In genomic region chr11:65611758-65612603, GRCh38 we compare ENCODE assay signal across 10 cellular contexts. TPM values are rescaled to one million over a fixed set of nuclear protein-coding genes. Genes with fewer than 3 reads are reported as not detected.
DNase-seq lines count a peak whose midpoint lies in the region; ATAC-seq and TF ChIP-seq lines count a peak whose summit lies in the region.
"Had no signal": no experiment of that assay in that cellular context is flagged by ENCODE, and none has a peak within 500 bp of the region (broad histone marks: within the 10 kb centered on the region; RNA-seq: fewer than 3 reads in every experiment).

No MANE protein-coding gene starts in this region.

- H3K4me2 ChIP-seq in GM23338, result peak overlapping the region; percentile 38; the same call in 1 of the 2 replicates

- peak overlapping the region; percentile 59; the same call in 1 of the 2 replicates for H3K4me3 ChIP-seq in GM23338
- peak overlapping the region; percentile 84 to 97 (median 95) for H3K4me3 ChIP-seq in spleen
- H3K4me3 ChIP-seq: body of pancreas had no signal

- TF ChIP-seq CTCF in GM23338 (conservative IDR thresholded peaks at IDR 0.05; ENCODE audit: low read depth in 2 of 2), result no peak
- TF ChIP-seq CTCF in glutamatergic neuron (IDR thresholded peaks at IDR 0.05; ENCODE audit: partially characterized antibody, unreplicated experiment), result no peak
- no peak for TF ChIP-seq CTCF in spleen (IDR thresholded peaks at IDR 0.05 in 8 of 11, conservative IDR thresholded peaks at IDR 0.05 in 3 of 11)

- no peak for ATAC-seq in GM23338
- ATAC-seq: body of pancreas had no signal

- H3K36me3 Mint-ChIP-seq in GM23338 (ENCODE audit: low read depth), result peaks cover 13% of the 10 kb centered on the region; the same call in 2 of the 3 replicates
- peaks cover 36% of the 10 kb centered on the region for H3K36me3 Mint-ChIP-seq in activated T-helper 1 cell treated with anti-CD3 and anti-CD28 coated beads, Interleukin-12 subunit alpha, Interleukin-12 subunit beta, Interleukin-2, Interleukin-4 antibody, amounts not matched to agents 30 ng/mL and 10 ng/mL and 1 ng/mL, durations not matched to agents 14 hours and 24 hours and 36 hours (ENCODE audit: low read depth)
- no peaks in the 10 kb centered on the region for H3K36me3 Mint-ChIP-seq in glutamatergic neuron (ENCODE audit: unreplicated experiment)

- intact Hi-C loops in activated T-helper 1 cell treated with anti-CD3 and anti-CD28 coated beads, Interleukin-12 subunit alpha, Interleukin-12 subunit beta, Interleukin-2, Interleukin-4 antibody, amounts not matched to agents 30 ng/mL and 10 ng/mL and 1 ng/mL, durations not matched to agents 14 hours and 24 hours and 36 hours (cut with micrococcal nuclease), result loop anchor here (10.0 kb wide), 1 partner anchor 497 kb away; the partner anchor contains the start of genes TM7SF2 and ZNHIT2
- intact Hi-C loops in spleen (cut with DNase I; ENCODE audit: low total_unique reads), result no loop called here

- H2AFZ ChIP-seq in GM23338, result no peak overlapping the region

- H3K9me3 Mint-ChIP-seq in GM23338 (no peaks in the 10 kb centered on the region; the same call in 2 of the 3 replicates), glutamatergic neuron (ENCODE audit: unreplicated experiment) (peaks cover 21% of the 10 kb centered on the region)
- H3K9me3 Mint-ChIP-seq in activated T-helper 1 cell treated with anti-CD3 and anti-CD28 coated beads, Interleukin-12 subunit alpha, Interleukin-12 subunit beta, Interleukin-2, Interleukin-4 antibody, amounts not matched to agents 30 ng/mL and 10 ng/mL and 1 ng/mL, durations not matched to agents 14 hours and 24 hours and 36 hours, result no peaks in the 10 kb centered on the region

- H3K27ac Mint-ChIP-seq in GM23338 (no peak overlapping the region; the same call in 1 of the 2 replicates), glutamatergic neuron (ENCODE audit: unreplicated experiment) (peak overlapping the region; percentile 1)
- H3K27ac Mint-ChIP-seq in activated T-helper 1 cell treated with anti-CD3 and anti-CD28 coated beads, Interleukin-12 subunit alpha, Interleukin-12 subunit beta, Interleukin-2, Interleukin-4 antibody, amounts not matched to agents 30 ng/mL and 10 ng/mL and 1 ng/mL, durations not matched to agents 14 hours and 24 hours and 36 hours, result peak overlapping the region; percentile 77

- no peak overlapping the region for H3K27ac ChIP-seq in GM23338 (ENCODE audit: low read depth)
- peak overlapping the region; percentile 68 to 99 (median 97) for H3K27ac ChIP-seq in spleen

- H3K36me3 ChIP-seq in GM23338 (ENCODE audit: insufficient read depth) (no peaks in the 10 kb centered on the region), spleen (peaks cover 0 to 62% (median 38%) of the 10 kb centered on the region in 6 donors)

- WGBS in spleen, 5 donors, result 33 to 46% (median 38%) methylated on average over 12 of the region's 12 CpGs

- H3K9me2 ChIP-seq in GM23338 (ENCODE audit: insufficient read depth), result no peaks in the 10 kb centered on the region

- no peaks in the 10 kb centered on the region for H3K9me3 ChIP-seq in spleen
- H3K9me3 ChIP-seq: body of pancreas had no signal

- no peaks in the 10 kb centered on the region for H3K27me3 ChIP-seq in GM23338 (ENCODE audit: insufficient read depth)
- H3K27me3 ChIP-seq in spleen (replicated peaks in 1 of 7), result no peaks in the 10 kb centered on the region
- H3K27me3 ChIP-seq: body of pancreas had no signal

- H3K4me1 ChIP-seq in GM23338 (ENCODE audit: insufficient read depth), result peaks cover 20% of the 10 kb centered on the region; the same call in 1 of the 2 replicates
- peaks cover 56 to 80% (median 69%) of the 10 kb centered on the region in 6 donors for H3K4me1 ChIP-seq in spleen

- peaks cover 25% of the 10 kb centered on the region for H3K27me3 Mint-ChIP-seq in GM23338 (ENCODE audit: insufficient read depth, low read depth, poor library complexity)
- H3K27me3 Mint-ChIP-seq in activated T-helper 1 cell treated with anti-CD3 and anti-CD28 coated beads, Interleukin-12 subunit alpha, Interleukin-12 subunit beta, Interleukin-2, Interleukin-4 antibody, amounts not matched to agents 30 ng/mL and 10 ng/mL and 1 ng/mL, durations not matched to agents 14 hours and 24 hours and 36 hours (ENCODE audit: insufficient read depth), result no peaks in the 10 kb centered on the region
- H3K27me3 Mint-ChIP-seq in glutamatergic neuron (ENCODE audit: unreplicated experiment), result peaks cover 19% of the 10 kb centered on the region

- H3K79me2 ChIP-seq in GM23338 (replicated peaks; ENCODE audit: insufficient read depth), result peaks cover 20% of the 10 kb centered on the region

- no peak for TF ChIP-seq POLR2A in spleen (IDR thresholded peaks at IDR 0.05)

- H4K20me1 ChIP-seq in GM23338 (replicated peaks; ENCODE audit: insufficient read depth), result peaks cover 8% of the 10 kb centered on the region

- H3K4me1 Mint-ChIP-seq in GM23338, result peaks cover 18% of the 10 kb centered on the region
- H3K4me1 Mint-ChIP-seq in activated T-helper 1 cell treated with anti-CD3 and anti-CD28 coated beads, Interleukin-12 subunit alpha, Interleukin-12 subunit beta, Interleukin-2, Interleukin-4 antibody, amounts not matched to agents 30 ng/mL and 10 ng/mL and 1 ng/mL, durations not matched to agents 14 hours and 24 hours and 36 hours (ENCODE audit: low read depth), result peaks cover 43% of the 10 kb centered on the region
- peaks cover 18% of the 10 kb centered on the region for H3K4me1 Mint-ChIP-seq in glutamatergic neuron (ENCODE audit: low read depth, unreplicated experiment)

- no peak for DNase-seq in GM23338 (ENCODE audit: low spot score)
- no peak for DNase-seq in activated T-helper 1 cell treated with anti-CD3 and anti-CD28 coated beads, Interleukin-12 subunit alpha, Interleukin-12 subunit beta, Interleukin-2, Interleukin-4 antibody, amounts not matched to agents 30 ng/mL and 10 ng/mL and 1 ng/mL, durations not matched to agents 14 hours and 24 hours and 36 hours (ENCODE audit: low spot score)
- DNase-seq in glutamatergic neuron, result no peak
- DNase-seq in spleen, result no peak
- DNase-seq in NCI-H1694 (lab: John Stamatoyannopoulos, UW), result no peak
- DNase-seq in DMS114 treated with DMSO at 0.1 percent for 48 hours (lab: John Stamatoyannopoulos, UW; ENCODE audit: unreplicated experiment), result no peak
- DNase-seq in occipital lobe (lab: John Stamatoyannopoulos, UW), result no peak
- DNase-seq in NCI-H2107 (lab: John Stamatoyannopoulos, UW), result no peak
- DNase-seq: stimulated activated CD4-positive, alpha-beta T cell treated with anti-CD3 and anti-CD28 coated beads, Interleukin-4, amount 100 ng/mL, for 24 hours had no signal

- H3F3A ChIP-seq in GM23338 (replicated peaks; ENCODE audit: low read depth), result peaks cover 21% of the 10 kb centered on the region

- H3K4me3 Mint-ChIP-seq in GM23338 (peak overlapping the region; percentile 65), glutamatergic neuron (ENCODE audit: unreplicated experiment) (peak overlapping the region; percentile 89)
- peak overlapping the region; percentile 95 for H3K4me3 Mint-ChIP-seq in activated T-helper 1 cell treated with anti-CD3 and anti-CD28 coated beads, Interleukin-12 subunit alpha, Interleukin-12 subunit beta, Interleukin-2, Interleukin-4 antibody, amounts not matched to agents 30 ng/mL and 10 ng/mL and 1 ng/mL, durations not matched to agents 14 hours and 24 hours and 36 hours

RNA-seq across cellular contexts. Expression of gene MAP3K11, which starts 2.0 kb away (rescaled TPM):
- total RNA-seq in GM23338 (2014; rRNA removed; shearing (Covaris generic)), result 32.8 and 38.6 TPM in 2 replicates
- polyA plus RNA-seq in GM23338 (2016; fragmentation: Nextera tagmentation; extraction: Ambion mirVana) (19.8 and 20.8 TPM in 2 replicates), spleen (100 to 1,000 TPM in 1 of 3 donors, 10 to 100 TPM in 2; 29.4 to 109 (median 97.7) TPM)
- total RNA-seq in activated T-helper 1 cell treated with anti-CD3 and anti-CD28 coated beads, Interleukin-12 subunit alpha, Interleukin-12 subunit beta, Interleukin-2, Interleukin-4 antibody, amounts not matched to agents 30 ng/mL and 10 ng/mL and 1 ng/mL, durations not matched to agents 14 hours and 24 hours and 36 hours, result 103 and 106 TPM in 2 replicates
- total RNA-seq in glutamatergic neuron (ENCODE audit: unreplicated experiment) (58.6 TPM), spleen (100 to 1,000 TPM in 3 of 7 donors, 10 to 100 TPM in 4; 93.5 to 158 (median 99.9) TPM), occipital lobe (9.0 TPM)

RNA-seq across cellular contexts. Expression of gene PCNX3, which starts 3.6 kb away (rescaled TPM):
- 41.2 and 52.2 TPM in 2 replicates for total RNA-seq in GM23338 (2014; rRNA removed; shearing (Covaris generic))
- polyA plus RNA-seq in GM23338 (2016; fragmentation: Nextera tagmentation; extraction: Ambion mirVana), result 7.3 and 8.7 TPM in 2 replicates
- total RNA-seq in activated T-helper 1 cell treated with anti-CD3 and anti-CD28 coated beads, Interleukin-12 subunit alpha, Interleukin-12 subunit beta, Interleukin-2, Interleukin-4 antibody, amounts not matched to agents 30 ng/mL and 10 ng/mL and 1 ng/mL, durations not matched to agents 14 hours and 24 hours and 36 hours, result 55.0 and 55.2 TPM in 2 replicates
- total RNA-seq in glutamatergic neuron (ENCODE audit: unreplicated experiment), result 43.3 TPM
- 10 to 100 TPM; 38.6 to 51.3 (median 47.4) TPM for total RNA-seq in spleen
- 10 to 100 TPM in 2 of 3 donors, 1 to 10 TPM in 1; 9.2 to 24.9 (median 17.7) TPM for polyA plus RNA-seq in spleen
- total RNA-seq in occipital lobe, result 7.0 TPM

RNA-seq across cellular contexts. Expression of gene KCNK7, which starts 16.4 kb away (rescaled TPM):
- not detected in 2 replicates for total RNA-seq in GM23338 (2014; rRNA removed; shearing (Covaris generic))
- polyA plus RNA-seq in GM23338 (2016; fragmentation: Nextera tagmentation; extraction: Ambion mirVana) (0.24 and 0.60 TPM in 2 replicates), spleen (1 to 10 TPM; 1.9 to 6.2 (median 2.9) TPM)
- 1.6 and 2.0 TPM in 2 replicates for total RNA-seq in activated T-helper 1 cell treated with anti-CD3 and anti-CD28 coated beads, Interleukin-12 subunit alpha, Interleukin-12 subunit beta, Interleukin-2, Interleukin-4 antibody, amounts not matched to agents 30 ng/mL and 10 ng/mL and 1 ng/mL, durations not matched to agents 14 hours and 24 hours and 36 hours
- total RNA-seq in glutamatergic neuron (ENCODE audit: unreplicated experiment) (0.69 TPM), spleen (1 to 10 TPM in 4 of 7 donors, under 1 TPM in 3; 0.63 to 3.2 (median 1.1) TPM), occipital lobe (0.31 TPM)

RNA-seq across cellular contexts. Expression of gene SIPA1, which starts 25.9 kb away (rescaled TPM):
- 54.6 and 56.7 TPM in 2 replicates for total RNA-seq in GM23338 (2014; rRNA removed; shearing (Covaris generic))
- polyA plus RNA-seq in GM23338 (2016; fragmentation: Nextera tagmentation; extraction: Ambion mirVana) (50.1 and 75.5 TPM in 2 replicates), spleen (100 to 1,000 TPM; 269 to 423 (median 327) TPM)
- 117 and 130 TPM in 2 replicates for total RNA-seq in activated T-helper 1 cell treated with anti-CD3 and anti-CD28 coated beads, Interleukin-12 subunit alpha, Interleukin-12 subunit beta, Interleukin-2, Interleukin-4 antibody, amounts not matched to agents 30 ng/mL and 10 ng/mL and 1 ng/mL, durations not matched to agents 14 hours and 24 hours and 36 hours
- total RNA-seq in glutamatergic neuron (ENCODE audit: unreplicated experiment) (21.4 TPM), spleen (100 to 1,000 TPM; 167 to 308 (median 255) TPM), occipital lobe (3.7 TPM)

RNA-seq across cellular contexts. Expression of gene EHBP1L1, which starts 36.1 kb away (rescaled TPM):
- 10.9 and 12.6 TPM in 2 replicates for total RNA-seq in GM23338 (2014; rRNA removed; shearing (Covaris generic))
- 1.4 and 2.9 TPM in 2 replicates for polyA plus RNA-seq in GM23338 (2016; fragmentation: Nextera tagmentation; extraction: Ambion mirVana)
- total RNA-seq in activated T-helper 1 cell treated with anti-CD3 and anti-CD28 coated beads, Interleukin-12 subunit alpha, Interleukin-12 subunit beta, Interleukin-2, Interleukin-4 antibody, amounts not matched to agents 30 ng/mL and 10 ng/mL and 1 ng/mL, durations not matched to agents 14 hours and 24 hours and 36 hours, result 168 and 178 TPM in 2 replicates
- 14.2 TPM for total RNA-seq in glutamatergic neuron (ENCODE audit: unreplicated experiment)
- total RNA-seq in spleen, result 100 to 1,000 TPM; 151 to 365 (median 242) TPM
- polyA plus RNA-seq in spleen, result 100 to 1,000 TPM in 2 of 3 donors, 10 to 100 TPM in 1; 44.3 to 174 (median 116) TPM
- total RNA-seq in occipital lobe, result 9.7 TPM
